Comparison of ENCODE assay signal across 22 cellular contexts in the genomic region with DNA sequence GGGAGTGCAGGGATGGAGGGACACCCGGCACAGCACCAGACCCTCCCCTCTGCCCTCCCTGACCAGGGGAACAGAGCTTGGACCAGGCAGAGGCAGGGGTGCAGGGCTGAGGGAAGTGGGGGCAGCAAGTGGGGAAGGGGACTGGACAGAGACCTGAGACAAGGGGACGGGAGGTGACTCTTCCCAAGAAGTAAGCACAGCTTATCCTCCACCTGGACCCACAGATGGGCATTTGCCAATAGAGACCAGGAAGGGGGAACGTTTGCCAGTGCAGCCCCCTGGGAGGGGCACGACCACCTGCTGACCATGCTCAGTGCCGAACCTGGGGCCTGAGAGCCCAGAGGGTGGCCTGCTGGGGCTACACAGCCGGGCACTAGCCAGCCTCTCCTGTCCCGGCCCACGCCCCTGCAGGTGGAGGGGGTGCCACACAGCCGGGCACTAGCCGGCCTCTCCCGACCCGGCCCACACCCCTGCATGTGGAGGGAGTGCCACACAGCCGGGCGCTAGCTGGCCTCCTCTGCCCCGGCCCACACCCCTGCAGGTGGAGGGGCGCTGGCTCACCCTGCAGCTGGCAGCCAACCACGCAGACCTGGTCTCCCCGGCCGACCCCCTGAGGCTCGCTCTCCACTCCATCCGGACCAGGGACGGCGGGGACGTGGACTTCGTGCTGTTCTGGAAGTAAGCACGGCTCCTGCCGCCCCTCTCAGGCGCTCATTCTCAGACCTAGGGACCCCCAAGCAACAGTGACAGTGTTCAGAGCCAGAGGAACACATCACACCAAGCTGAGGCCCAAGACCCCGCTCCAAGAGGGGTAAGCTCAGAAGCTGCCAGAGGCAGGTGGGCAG. TPM values are rescaled to one million over a fixed set of nuclear protein-coding genes. Genes with fewer than 3 reads are reported as not detected.
DNase-seq lines count a peak whose midpoint lies in the region; ATAC-seq and TF ChIP-seq lines count a peak whose summit lies in the region.
"Had no signal": no experiment of that assay in that cellular context is flagged by ENCODE, and none has a peak within 500 bp of the region (broad histone marks: within the 10 kb centered on the region; RNA-seq: fewer than 3 reads in every experiment).

No MANE protein-coding gene starts in this region.

- H3K4me1 ChIP-seq in BLaER1, result peaks cover 32% of the 10 kb centered on the region
- H3K4me1 ChIP-seq in mucosa of descending colon (ENCODE audit: low read depth), result no peaks in the 10 kb centered on the region
- H3K4me1 ChIP-seq: A549 had no signal

- ATAC-seq in mucosa of descending colon (peak; percentile 34), GM18909 (IDR thresholded peaks at IDR 0.05; ENCODE audit: poor library complexity, unreplicated experiment) (no peak), HG02981 (IDR thresholded peaks at IDR 0.05; ENCODE audit: unreplicated experiment) (no peak)

- DNase-seq in H7, result peak; percentile 66
- peak; percentile 62 for DNase-seq in coronary artery (ENCODE audit: low spot score)
- no peak for DNase-seq in mucosa of descending colon
- DNase-seq in Ammon's horn (ENCODE audit: low spot score), result no peak
- DNase-seq in HuH-7 (ENCODE audit: low spot score), result no peak
- DNase-seq: C1 segment of cervical spinal cord, DMS79, HFFc6, Karpas-422, NCI-H1436, NCI-H1930, NCI-H2171, NCI-H526 had no signal

- no peaks in the 10 kb centered on the region for H3K36me3 ChIP-seq in BLaER1
- no peaks in the 10 kb centered on the region for H3K36me3 ChIP-seq in H7 (replicated peaks; ENCODE audit: control insufficient read depth, insufficient read depth, low read length)
- no peaks in the 10 kb centered on the region for H3K36me3 ChIP-seq in mucosa of descending colon (ENCODE audit: low read depth)

- H3K9ac ChIP-seq in BLaER1, result no peak overlapping the region

- H3K27me3 ChIP-seq in BLaER1, result no peaks in the 10 kb centered on the region
- no peaks in the 10 kb centered on the region for H3K27me3 ChIP-seq in H7 (ENCODE audit: control insufficient read depth, insufficient read depth, low read length)

- peak overlapping the region; percentile 12; the same call in 1 of the 2 replicates for H3K4me2 ChIP-seq in BLaER1
- H3K4me2 ChIP-seq: A549, GM23338 had no signal

- TF ChIP-seq CTCF in coronary artery (IDR thresholded peaks at IDR 0.05), result no peak
- TF ChIP-seq CTCF in mucosa of descending colon (IDR thresholded peaks at IDR 0.05), result no peak

- no peaks in the 10 kb centered on the region for H3K9me3 ChIP-seq in BLaER1
- H3K9me3 ChIP-seq in mucosa of descending colon, result no peaks in the 10 kb centered on the region
- H3K9me3 ChIP-seq: A549 had no signal

- H3K27ac ChIP-seq in BLaER1, result no peak overlapping the region
- H3K27ac ChIP-seq in coronary artery, result no peak overlapping the region
- H3K27ac ChIP-seq: A549, HL-60 had no signal

- no peak overlapping the region for H3K4me3 ChIP-seq in BLaER1
- no peak overlapping the region for H3K4me3 ChIP-seq in H7 (ENCODE audit: insufficient read depth, low read depth, low read length)
- H3K4me3 ChIP-seq in coronary artery, result no peak overlapping the region
- H3K4me3 ChIP-seq in mucosa of descending colon, result no peak overlapping the region
- H3K4me3 ChIP-seq: A549, GM23338 had no signal

- intact Hi-C loops in mucosa of descending colon (cut with DNase I, micrococcal nuclease), result no loop called here

- H4K20me1 ChIP-seq in BLaER1, result no peaks in the 10 kb centered on the region; the same call in 1 of the 2 replicates

RNA-seq across cellular contexts. Expression of a gene that starts 24.3 kb away (rescaled TPM):
- total RNA-seq in H7 (2014; rRNA removed; shearing (Covaris generic)), result not detected in 2 replicates
- not detected for total RNA-seq in mucosa of descending colon
- total RNA-seq: GM23338, HFFc6, HT1080, MCF 10A, SK-MEL-5 had no signal

RNA-seq across cellular contexts. Expression of a gene that starts 48.1 kb away (rescaled TPM):
- total RNA-seq in H7 (2014; rRNA removed; shearing (Covaris generic)), result 0.44 TPM in 1 of 2 replicates, not detected in the other
- not detected for total RNA-seq in mucosa of descending colon
- total RNA-seq: GM23338, HFFc6, HT1080, MCF 10A, SK-MEL-5 had no signal

RNA-seq across cellular contexts. Expression of a gene that starts 53.5 kb away (rescaled TPM):
- total RNA-seq in H7 (2014; rRNA removed; shearing (Covaris generic)), result not detected in 2 replicates
- total RNA-seq in mucosa of descending colon, result not detected
- total RNA-seq: GM23338, HFFc6, MCF 10A had no signal

Comparison
In these comparisons a context has a peak if more than half of its experiments do, and no peak if none do; other contexts are left out.
1. DNase-seq: peak in H7 (single experiment) and coronary artery (single experiment); none in mucosa of descending colon (0 of 3), Ammon's horn (single experiment) and HuH-7 (single experiment).